Comparison of ENCODE assay signal across 13 cellular contexts in genomic region chr11:12706531-12707499, GRCh38. TPM values are rescaled to one million over a fixed set of nuclear protein-coding genes. Genes with fewer than 3 reads are reported as not detected.
DNase-seq lines count a peak whose midpoint lies in the region; ATAC-seq, FAIRE-seq and TF ChIP-seq lines count a peak whose summit lies in the region.
"Had no signal": no experiment of that assay in that cellular context is flagged by ENCODE, and none has a peak within 500 bp of the region (broad histone marks: within the 10 kb centered on the region; RNA-seq: fewer than 3 reads in every experiment).

No MANE protein-coding gene starts in this region.

- no peak for TF ChIP-seq CTCF in endodermal cell (conservative IDR thresholded peaks at IDR 0.05)
- TF ChIP-seq CTCF in pancreas (IDR thresholded peaks at IDR 0.05), result no peak
- TF ChIP-seq CTCF in esophagus muscularis mucosa (IDR thresholded peaks at IDR 0.05), result no peak

- no peak overlapping the region for H3K9ac ChIP-seq in endodermal cell (ENCODE audit: extremely low read depth, low read length, poor library complexity, severe bottlenecking)

- no peak overlapping the region for H3K27ac ChIP-seq in endodermal cell (ENCODE audit: low read depth, low read length)
- H3K27ac ChIP-seq in pancreas, result peak overlapping the region in 1 of 4 donors; percentile 36
- no peak overlapping the region for H3K27ac ChIP-seq in esophagus muscularis mucosa (replicated peaks in 1 of 4)
- H3K27ac ChIP-seq: uterus had no signal

- H3K36me3 ChIP-seq in HAP-1 (replicated peaks) (peaks cover 4% of the 10 kb centered on the region), endodermal cell (ENCODE audit: control insufficient read depth, insufficient read depth, low read length) (peaks cover 28% of the 10 kb centered on the region), pancreas (no peaks in the 10 kb centered on the region), esophagus muscularis mucosa (no peaks in the 10 kb centered on the region)
- H3K36me3 ChIP-seq: uterus had no signal

- peak overlapping the region; percentile 30 for H3K27ac Mint-ChIP-seq in endodermal cell

- no peaks in the 10 kb centered on the region for H3K9me3 ChIP-seq in HAP-1
- no peaks in the 10 kb centered on the region for H3K9me3 ChIP-seq in endodermal cell (ENCODE audit: control insufficient read depth, low read length)
- H3K9me3 ChIP-seq in pancreas, result no peaks in the 10 kb centered on the region
- no peaks in the 10 kb centered on the region for H3K9me3 ChIP-seq in esophagus muscularis mucosa
- H3K9me3 ChIP-seq: MG63, uterus had no signal

- H3K4me3 Mint-ChIP-seq in endodermal cell, result no peak overlapping the region

- H3K27me3 ChIP-seq in HAP-1 (ENCODE audit: low read depth) (no peaks in the 10 kb centered on the region), endodermal cell (ENCODE audit: control insufficient read depth, insufficient read depth, low read length, poor library complexity, severe bottlenecking) (no peaks in the 10 kb centered on the region), pancreas (no peaks in the 10 kb centered on the region), esophagus muscularis mucosa (no peaks in the 10 kb centered on the region)
- H3K27me3 ChIP-seq: MG63, uterus had no signal

- no peak for TF ChIP-seq POLR2A in esophagus muscularis mucosa (IDR thresholded peaks at IDR 0.05; ENCODE audit: low read depth)

- DNase-seq in HAP-1 (ENCODE audit: low spot score in 2 of 2) (peak; percentile 46 to 68), NCI-H2171 treated with DMSO at 0.1 percent for 48 hours (lab: John Stamatoyannopoulos, UW) (peak; percentile 61), endodermal cell (peak; percentile 53), pancreas (peak in 1 of 6 donors; percentile 38), NCI-H226 (no peak), hippocampal formation (lab: John Stamatoyannopoulos, UW) (no peak), esophagus muscularis mucosa (ENCODE audit: extremely low spot score) (no peak)
- DNase-seq: activated gamma-delta T cell, EL, MG63, uterus had no signal

- peak in 3 of 4 donors; percentile 48 to 59 (median 53) for ATAC-seq in pancreas
- ATAC-seq in HG02588 (IDR thresholded peaks at IDR 0.05; ENCODE audit: unreplicated experiment), result no peak

- H3K4me3 ChIP-seq in HAP-1, result no peak overlapping the region
- peak overlapping the region; percentile 59 for H3K4me3 ChIP-seq in endodermal cell (ENCODE audit: low read length)
- no peak overlapping the region for H3K4me3 ChIP-seq in pancreas
- no peak overlapping the region for H3K4me3 ChIP-seq in esophagus muscularis mucosa
- H3K4me3 ChIP-seq: MG63, uterus had no signal

- intact Hi-C loops in pancreas (cut with DNase I) (no loop called here), esophagus muscularis mucosa (cut with DNase I) (no loop called here)

- FAIRE-seq in pancreas (lab: Jason Lieb, UNC), result no peak

- 89% methylated on average over 3 to 9 of the region's 9 CpGs for WGBS in endodermal cell (ENCODE audit: insufficient coverage in 1 of 2, insufficient read length in 1 of 2), 2 experiments
- WGBS in pancreas, 2 donors, result 50 to 53% methylated on average over 9 of the region's 9 CpGs
- 61% methylated on average over 9 of the region's 9 CpGs for whole genome bisulfite sequencing in esophagus muscularis mucosa

- H3K4me1 Mint-ChIP-seq in endodermal cell, result peaks cover 54% of the 10 kb centered on the region

- H3K9me3 Mint-ChIP-seq in endodermal cell, result no peaks in the 10 kb centered on the region

- in situ Hi-C loops in HAP-1 (cut with MboI; ENCODE audit: low sequenced_read_pairs), result no loop called here

- H3K4me1 ChIP-seq in HAP-1, result peaks cover 22% of the 10 kb centered on the region
- peaks cover 4% of the 10 kb centered on the region for H3K4me1 ChIP-seq in endodermal cell (ENCODE audit: control insufficient read depth, insufficient read depth, low read length)
- peaks cover 10 to 24% (median 17%) of the 10 kb centered on the region in 3 donors for H3K4me1 ChIP-seq in pancreas
- H3K4me1 ChIP-seq in esophagus muscularis mucosa, result peaks cover 27 to 55% (median 46%) of the 10 kb centered on the region in 4 donors
- H3K4me1 ChIP-seq: uterus had no signal

- TF ChIP-seq EP300 in esophagus muscularis mucosa (IDR thresholded peaks at IDR 0.05), result no peak

- H3K27me3 Mint-ChIP-seq in endodermal cell (ENCODE audit: insufficient read depth), result no peaks in the 10 kb centered on the region

- no peaks in the 10 kb centered on the region for H3K36me3 Mint-ChIP-seq in endodermal cell (ENCODE audit: low read depth)

RNA-seq across cellular contexts. Expression of gene TEAD1, which starts 32.6 kb away (rescaled TPM):
- 10 to 100 TPM; 76.4 to 94.4 TPM for total RNA-seq in endodermal cell
- polyA plus RNA-seq in endodermal cell (2013, experiment 1 of 2), result 103 TPM
- 109 TPM for polyA plus RNA-seq in endodermal cell (2013, experiment 2 of 2)
- total RNA-seq in pancreas, result 10 to 100 TPM; 16.2 to 35.1 (median 22.7) TPM
- 1 to 10 TPM; 5.9 to 9.8 TPM for polyA plus RNA-seq in pancreas
- 100 to 1,000 TPM; 147 to 307 (median 232) TPM for total RNA-seq in esophagus muscularis mucosa
- total RNA-seq: mononuclear cell had no signal

Comparison
In these comparisons a context has a peak if more than half of its experiments do, and no peak if none do; other contexts are left out.
1. DNase-seq: peak in HAP-1 (2 of 2), NCI-H2171 treated with DMSO at 0.1 percent for 48 hours (single experiment) and endodermal cell (single experiment); none in NCI-H226 (single experiment), hippocampal formation (0 of 2) and esophagus muscularis mucosa (single experiment).